17 cellular contexts compared by ENCODE assay signal in the genomic region with DNA sequence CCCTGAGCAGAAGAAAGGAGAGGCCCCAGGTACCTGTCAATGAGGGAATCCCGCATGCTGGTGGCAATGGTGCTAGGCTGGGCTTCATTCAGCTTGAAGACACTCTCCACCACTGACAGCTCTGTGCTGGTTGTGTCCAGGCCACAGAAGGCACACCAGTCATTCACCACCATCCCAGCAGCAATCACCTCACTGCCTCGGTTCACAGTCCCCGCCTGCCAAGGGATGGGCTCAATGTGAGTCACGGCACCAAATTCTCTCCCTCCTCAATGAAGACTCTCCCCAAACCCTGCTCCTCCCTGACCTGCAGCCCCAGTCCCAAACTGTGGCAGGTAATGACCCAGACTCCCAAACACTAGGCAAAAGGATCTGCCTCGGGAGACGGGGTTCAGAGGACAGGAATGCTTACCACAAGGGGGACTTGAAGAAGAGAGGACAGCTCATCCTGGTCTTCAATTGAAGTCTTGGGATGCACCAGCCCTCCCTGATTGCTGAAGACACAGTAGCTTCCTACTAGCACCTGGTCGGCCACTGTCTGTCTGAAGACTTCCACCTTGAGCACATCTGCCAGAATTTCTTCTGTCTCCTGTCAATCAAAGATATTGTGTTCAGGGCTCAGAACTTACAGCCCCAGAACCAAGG. TPM values are rescaled to one million over a fixed set of nuclear protein-coding genes. Genes with fewer than 3 reads are reported as not detected.
DNase-seq lines count a peak whose midpoint lies in the region; ATAC-seq, FAIRE-seq and TF ChIP-seq lines count a peak whose summit lies in the region.
"Had no signal": no experiment of that assay in that cellular context is flagged by ENCODE, and none has a peak within 500 bp of the region (broad histone marks: within the 10 kb centered on the region; RNA-seq: fewer than 3 reads in every experiment).

No MANE protein-coding gene starts in this region.

- H3K27me3 Mint-ChIP-seq in CD4-positive, alpha-beta T cell, result no peaks in the 10 kb centered on the region
- H3K27me3 Mint-ChIP-seq in HFFc6 (ENCODE audit: insufficient read depth) (no peaks in the 10 kb centered on the region; the same call in none of the 2 replicates), natural killer cell (ENCODE audit: low read depth in 2 of 2) (no peaks in the 10 kb centered on the region)

- TF ChIP-seq CTCF in CD4-positive, alpha-beta T cell (IDR thresholded peaks at IDR 0.05), result no peak
- TF ChIP-seq CTCF in HFFc6 (IDR thresholded peaks at IDR 0.05) (0 out of 2 replicates have a peak, but pooled peaks have one; percentile 16), GM12878 (IDR thresholded peaks at IDR 0.05 in 2 of 3, conservative IDR thresholded peaks at IDR 0.05 in 1 of 3; ENCODE audit: control insufficient read depth in 2 of 3, extremely low read depth in 1 of 3, insufficient read depth in 1 of 3, low read depth in 3 of 3, low read length in 3 of 3) (no peak), natural killer cell (IDR thresholded peaks at IDR 0.05) (no peak)

- peaks cover 55% of the 10 kb centered on the region for H3K36me3 Mint-ChIP-seq in CD4-positive, alpha-beta T cell (ENCODE audit: low read depth)
- H3K36me3 Mint-ChIP-seq in HFFc6 (ENCODE audit: low read depth), result peaks cover 45% of the 10 kb centered on the region
- no peaks in the 10 kb centered on the region for H3K36me3 Mint-ChIP-seq in natural killer cell

- SMC1A ChIA-PET in GM12878 (lab: Charles Lee; ENCODE audit: uncharacterized antibody, unreplicated experiment), result interaction anchor here (0.7 kb wide), 1 partner anchor 24 kb away, joined by 3 read pairs; no protein-coding TSS in a partner anchor

- no peak for DNase-seq in CD4-positive, alpha-beta T cell
- DNase-seq in HFFc6 (no peak), GM12878 (ENCODE audit: low read depth, low spot score) (no peak), natural killer cell (no peak), HT-29 (ENCODE audit: low spot score) (no peak), dedifferentiated amniotic fluid mesenchymal stem cell (ENCODE audit: extremely low spot score) (no peak)
- DNase-seq: activated CD4-positive, CD25-positive, alpha-beta regulatory T cell treated with anti-CD3 and anti-CD28 coated beads, Interleukin-2, amount 50 U/mL, for 72 hours; Kasumi-1; NCI-H1930; NCI-H748 treated with DMSO at 0.1 percent for 48 hours had no signal

- in situ Hi-C loops in GM12878 (cut with MboI), result no loop called here

- intact Hi-C loops in CD4-positive, alpha-beta T cell (cut with DNase I, micrococcal nuclease), result loop anchor here in 1 of 2 experiments (5.0 to 10.0 kb wide), 7 partner anchors 132 to 977 kb away; a partner anchor contains a TSS
- intact Hi-C loops in GM12878 (cut with micrococcal nuclease; ENCODE audit: unreplicated experiment), result loop anchor here (5.0 kb wide), 1 partner anchor 452 kb away; a partner anchor contains a TSS
- intact Hi-C loops in natural killer cell (cut with micrococcal nuclease), result no loop called here

- no peak overlapping the region for H3K4me2 ChIP-seq in GM12878 (ENCODE audit: control insufficient read depth, insufficient read depth)

- H3K4me1 ChIP-seq in GM12878 (ENCODE audit: control insufficient read depth, insufficient read depth, low read length), result peaks cover 9% of the 10 kb centered on the region

- H3K4me3 Mint-ChIP-seq in CD4-positive, alpha-beta T cell, result peak overlapping the region; percentile 86
- no peak overlapping the region; the same call in 1 of the 2 replicates for H3K4me3 Mint-ChIP-seq in HFFc6
- peak overlapping the region; percentile 22 for H3K4me3 Mint-ChIP-seq in natural killer cell

- H4K20me1 ChIP-seq in GM12878 (ENCODE audit: control insufficient read depth, insufficient read depth), result peaks cover 6% of the 10 kb centered on the region; the same call in 1 of the 2 replicates

- POLR2A ChIA-PET in CD4-positive, alpha-beta T cell (lab: Charles Lee), result no interaction called here
- POLR2A ChIA-PET in GM12878 (lab: Charles Lee), result interaction anchor here (0.5 kb wide), 1 partner anchor 58 kb away, joined by 4 read pairs; no protein-coding TSS in a partner anchor

- H3K27ac Mint-ChIP-seq in CD4-positive, alpha-beta T cell, result peak overlapping the region; percentile 97
- H3K27ac Mint-ChIP-seq in HFFc6 (peak overlapping the region; percentile 57), natural killer cell (peak overlapping the region; percentile 97 to 100)

- H3K9ac ChIP-seq in GM12878 (ENCODE audit: control insufficient read depth, insufficient read depth, low read length), result no peak overlapping the region

- no TSS peak for BruUV-seq in GM12878 (replicated peaks; lab: Mats Ljungman, UMichigan)

- no peak overlapping the region for H3K4me3 ChIP-seq in GM12878
- H3K4me3 ChIP-seq: SJSA1 had no signal

- no peak for TF ChIP-seq EP300 in GM12878 (IDR thresholded peaks at IDR 0.05; ENCODE audit: borderline replicate concordance in 1 of 2, control insufficient read depth in 1 of 2, low read depth in 2 of 2, low read length in 2 of 2)

- peaks cover 45% of the 10 kb centered on the region for H3K4me1 Mint-ChIP-seq in CD4-positive, alpha-beta T cell (ENCODE audit: low read depth)
- peaks cover 34% of the 10 kb centered on the region for H3K4me1 Mint-ChIP-seq in HFFc6 (ENCODE audit: low read depth)
- H3K4me1 Mint-ChIP-seq in natural killer cell, result peaks cover 19 to 48% of the 10 kb centered on the region in 2 donors

- H3K36me3 ChIP-seq in GM12878 (ENCODE audit: control insufficient read depth in 2 of 2, insufficient read depth in 2 of 2, low read length in 1 of 2), result peaks cover 11 to 25% of the 10 kb centered on the region in 2 experiments

- FAIRE-seq in GM12878 (lab: Jason Lieb, UNC), result no peak
- FAIRE-seq: kidney had no signal

- H3K27ac ChIP-seq in CD4-positive, alpha-beta T cell (ENCODE audit: low read depth, low read length), result no peak overlapping the region
- no peak overlapping the region for H3K27ac ChIP-seq in GM12878 (ENCODE audit: control insufficient read depth, insufficient read depth)
- H3K27ac ChIP-seq: SJSA1 had no signal

- TF ChIP-seq POLR2A in GM12878 (IDR thresholded peaks at IDR 0.05; ENCODE audit: low read depth, low read length), result no peak

- peaks cover 34% of the 10 kb centered on the region for H3K79me2 ChIP-seq in GM12878 (ENCODE audit: control insufficient read depth, insufficient read depth, low read length)

- no peaks in the 10 kb centered on the region for H3K27me3 ChIP-seq in CD4-positive, alpha-beta T cell (ENCODE audit: control insufficient read depth, insufficient read depth, low read length)
- no peaks in the 10 kb centered on the region for H3K27me3 ChIP-seq in GM12878 (replicated peaks in 1 of 2; ENCODE audit: control insufficient read depth in 2 of 2, insufficient read depth in 2 of 2, low read length in 1 of 2)
- H3K27me3 ChIP-seq: SJSA1 had no signal

- CTCF ChIA-PET in CD4-positive, alpha-beta T cell (lab: Charles Lee), result interaction anchor here (1.0 kb wide), 1 partner anchor 24 kb away, joined by 3 read pairs; no protein-coding TSS in a partner anchor
- CTCF ChIA-PET in GM12878 (lab: Yijun Ruan, JAX), result no interaction called here

- 86% methylated on average over 7 of the region's 7 CpGs for WGBS in GM12878 (ENCODE audit: insufficient coverage, insufficient replicate concordance, low lambda C conversion rate, missing lambda C conversion rate)

- no peak for TF ChIP-seq RAD21 in GM12878 (IDR thresholded peaks at IDR 0.05; ENCODE audit: insufficient read depth, low read depth, low read length)

- no peaks in the 10 kb centered on the region for H3K9me3 ChIP-seq in CD4-positive, alpha-beta T cell (ENCODE audit: control insufficient read depth, low read length)
- no peaks in the 10 kb centered on the region for H3K9me3 ChIP-seq in GM12878 (replicated peaks; ENCODE audit: control insufficient read depth, insufficient read depth, low read length)
- H3K9me3 ChIP-seq: SJSA1 had no signal

- H3K9me3 Mint-ChIP-seq in CD4-positive, alpha-beta T cell, result no peaks in the 10 kb centered on the region
- H3K9me3 Mint-ChIP-seq in HFFc6 (no peaks in the 10 kb centered on the region), natural killer cell (no peaks in the 10 kb centered on the region)

- ATAC-seq in CD4-positive, alpha-beta T cell (ENCODE audit: poor library complexity), result no peak
- no peak for ATAC-seq in GM12878
- no peak for ATAC-seq in natural killer cell
- no peak for ATAC-seq in HG02642 (IDR thresholded peaks at IDR 0.05; ENCODE audit: poor library complexity, unreplicated experiment)
- ATAC-seq in HG03520 (IDR thresholded peaks at IDR 0.05; ENCODE audit: unreplicated experiment), result no peak
- ATAC-seq: sciatic nerve had no signal

- RAD21 ChIA-PET in GM12878 (lab: Charles Lee; ENCODE audit: unreplicated experiment), result interaction anchor here (0.8 kb wide), 1 partner anchor 135 kb away, joined by 3 read pairs; no protein-coding TSS in a partner anchor

- H2AFZ ChIP-seq in GM12878 (ENCODE audit: control insufficient read depth, low read depth, low read length), result no peak overlapping the region

RNA-seq across cellular contexts. Expression of a gene that starts 1.7 kb away (rescaled TPM):
- total RNA-seq in CD4-positive, alpha-beta T cell, result 10 to 100 TPM; 71.8 to 74.8 TPM
- 100 to 1,000 TPM in 4 of 6 experiments, 10 to 100 TPM in 2; 91.7 to 117 (median 105) TPM for total RNA-seq in HFFc6 (2021; fragmentation: NEBNext Ultra II Directional; extraction: Animal tissue kit (Norgen Biotek cat#: 25700))
- 68.0 and 70.0 TPM in 2 replicates for total RNA-seq in GM12878 (2013; cell fraction: nucleolus; rRNA removed)
- 9.6 and 10.7 TPM in 2 replicates for total RNA-seq in GM12878 (2014; rRNA removed)
- total RNA-seq in GM12878 (2014; rRNA removed; fragmentation: Illumina TruSeq; extraction: Trizol), result 6.2 and 7.1 TPM in 2 replicates
- 30.9 and 31.4 TPM in 2 replicates for total RNA-seq in GM12878 (2021)
- 9.2 TPM for polyA plus RNA-seq in GM12878 (2011; ENCODE audit: low read depth)
- polyA plus RNA-seq in GM12878 (2011; rRNA removed), result 9.6 and 12.3 TPM in 2 replicates
- 16.2 and 16.5 TPM in 2 replicates for polyA plus RNA-seq in GM12878 (2011; cell fraction: cytosol; rRNA removed)
- polyA plus RNA-seq in GM12878 (2011; cell fraction: nucleus; rRNA removed), result 31.7 and 36.4 TPM in 2 replicates
- polyA plus RNA-seq in GM12878 (2012), result 31.3 and 32.3 TPM in 2 replicates
- polyA plus RNA-seq in GM12878 (2014; fragmentation: Illumina TruSeq; extraction: Trizol), result 3.4 and 9.1 TPM in 2 replicates
- 1 to 10 TPM; 2.0 to 3.6 TPM for polyA plus RNA-seq in GM12878 (2014; fragmentation: Nextera tagmentation; extraction: Ambion mirVana)
- polyA plus RNA-seq in GM12878 (2014; rRNA removed), result 25.8 and 27.9 TPM in 2 replicates
- 10 to 100 TPM; 18.3 to 20.0 TPM for polyA plus RNA-seq in GM12878 (2016; fragmentation: Nextera tagmentation; extraction: Ambion mirVana)
- 10.9 and 26.3 TPM in 2 replicates for polyA minus RNA-seq in GM12878 (2011; rRNA and poly(A)+ RNA removed)
- polyA minus RNA-seq in GM12878 (2011; cell fraction: cytosol; rRNA and poly(A)+ RNA removed), result 12.2 and 16.9 TPM in 2 replicates
- polyA minus RNA-seq in GM12878 (2011; cell fraction: nucleus; rRNA and poly(A)+ RNA removed), result 35.1 and 46.4 TPM in 2 replicates
- 10 to 100 TPM; 76.5 to 92.7 (median 86.6) TPM for total RNA-seq in natural killer cell
- total RNA-seq in HT-29 (2014; rRNA removed; shearing (Covaris generic)), result 31.6 and 40.1 TPM in 2 replicates

RNA-seq across cellular contexts. Expression of a gene that starts 4.9 kb away (rescaled TPM):
- 10 to 100 TPM; 24.9 to 25.8 TPM for total RNA-seq in CD4-positive, alpha-beta T cell
- 100 to 1,000 TPM; 176 to 194 (median 185) TPM for total RNA-seq in HFFc6 (2021; fragmentation: NEBNext Ultra II Directional; extraction: Animal tissue kit (Norgen Biotek cat#: 25700))
- 28.7 and 28.9 TPM in 2 replicates for total RNA-seq in GM12878 (2013; cell fraction: nucleolus; rRNA removed)
- total RNA-seq in GM12878 (2014; rRNA removed) (189 and 194 TPM in 2 replicates), GM12878 (2014; rRNA removed; fragmentation: Illumina TruSeq; extraction: Trizol) (120 and 127 TPM in 2 replicates), GM12878 (2021) (163 and 168 TPM in 2 replicates), natural killer cell (10 to 100 TPM; 73.9 to 81.4 (median 79.0) TPM)
- 83.6 TPM for polyA plus RNA-seq in GM12878 (2011; ENCODE audit: low read depth)
- polyA plus RNA-seq in GM12878 (2011; rRNA removed) (91.4 and 179 TPM in 2 replicates), GM12878 (2014; fragmentation: Illumina TruSeq; extraction: Trizol) (88.4 and 164 TPM in 2 replicates), GM12878 (2014; fragmentation: Nextera tagmentation; extraction: Ambion mirVana) (100 to 1,000 TPM; 405 to 607 TPM), GM12878 (2014; rRNA removed) (204 and 214 TPM in 2 replicates), GM12878 (2016; fragmentation: Nextera tagmentation; extraction: Ambion mirVana) (100 to 1,000 TPM; 256 to 277 TPM)
- 259 and 394 TPM in 2 replicates for polyA plus RNA-seq in GM12878 (2011; cell fraction: cytosol; rRNA removed)
- polyA plus RNA-seq in GM12878 (2011; cell fraction: nucleus; rRNA removed), result 240 and 253 TPM in 2 replicates
- 92.0 and 97.7 TPM in 2 replicates for polyA plus RNA-seq in GM12878 (2012)
- 121 and 171 TPM in 2 replicates for polyA minus RNA-seq in GM12878 (2011; rRNA and poly(A)+ RNA removed)
- polyA minus RNA-seq in GM12878 (2011; cell fraction: cytosol; rRNA and poly(A)+ RNA removed), result 35.1 and 47.9 TPM in 2 replicates
- polyA minus RNA-seq in GM12878 (2011; cell fraction: nucleus; rRNA and poly(A)+ RNA removed), result 25.6 and 46.9 TPM in 2 replicates
- 508 and 511 TPM in 2 replicates for total RNA-seq in HT-29 (2014; rRNA removed; shearing (Covaris generic))

RNA-seq across cellular contexts. Expression of a gene that starts 12.6 kb away (rescaled TPM):
- total RNA-seq in CD4-positive, alpha-beta T cell, result not detected
- not detected for total RNA-seq in HFFc6 (2021; fragmentation: NEBNext Ultra II Directional; extraction: Animal tissue kit (Norgen Biotek cat#: 25700))
- total RNA-seq in GM12878 (2013; cell fraction: nucleolus; rRNA removed), result not detected in 2 replicates
- total RNA-seq in GM12878 (2014; rRNA removed) (not detected in 2 replicates), GM12878 (2014; rRNA removed; fragmentation: Illumina TruSeq; extraction: Trizol) (not detected in 2 replicates), GM12878 (2021) (not detected in 2 replicates), natural killer cell (not detected)
- polyA plus RNA-seq in GM12878 (2011; ENCODE audit: low read depth), result not detected
- polyA plus RNA-seq in GM12878 (2011; rRNA removed) (not detected in 2 replicates), GM12878 (2014; fragmentation: Illumina TruSeq; extraction: Trizol) (not detected in 2 replicates), GM12878 (2014; fragmentation: Nextera tagmentation; extraction: Ambion mirVana) (not detected), GM12878 (2014; rRNA removed) (not detected in 2 replicates), GM12878 (2016; fragmentation: Nextera tagmentation; extraction: Ambion mirVana) (not detected)
- polyA plus RNA-seq in GM12878 (2011; cell fraction: cytosol; rRNA removed), result not detected in 2 replicates
- not detected in 2 replicates for polyA plus RNA-seq in GM12878 (2011; cell fraction: nucleus; rRNA removed)
- 0.05 TPM in 1 of 2 replicates, not detected in the other for polyA plus RNA-seq in GM12878 (2012)
- not detected in 2 replicates for polyA minus RNA-seq in GM12878 (2011; rRNA and poly(A)+ RNA removed)
- not detected in 2 replicates for polyA minus RNA-seq in GM12878 (2011; cell fraction: cytosol; rRNA and poly(A)+ RNA removed)
- polyA minus RNA-seq in GM12878 (2011; cell fraction: nucleus; rRNA and poly(A)+ RNA removed), result not detected in 2 replicates
- total RNA-seq in HT-29 (2014; rRNA removed; shearing (Covaris generic)), result 0.37 and 0.81 TPM in 2 replicates
- total RNA-seq: kidney, mucosa of gallbladder, sciatic nerve, SJSA1, temporal lobe had no signal

RNA-seq across cellular contexts. Expression of a gene that starts 53.2 kb away (rescaled TPM):
- not detected for total RNA-seq in CD4-positive, alpha-beta T cell
- 1 to 10 TPM in 1 of 6 experiments, under 1 TPM in 5; 0.48 to 1.2 (median 0.65) TPM for total RNA-seq in HFFc6 (2021; fragmentation: NEBNext Ultra II Directional; extraction: Animal tissue kit (Norgen Biotek cat#: 25700))
- total RNA-seq in GM12878 (2013; cell fraction: nucleolus; rRNA removed), result not detected in 2 replicates
- total RNA-seq in GM12878 (2014; rRNA removed) (not detected in 2 replicates), GM12878 (2014; rRNA removed; fragmentation: Illumina TruSeq; extraction: Trizol) (not detected in 2 replicates), GM12878 (2021) (not detected in 2 replicates), natural killer cell (under 1 TPM; 0.14 to 0.18 (median 0.16) TPM)
- 0.12 TPM for polyA plus RNA-seq in GM12878 (2011; ENCODE audit: low read depth)
- polyA plus RNA-seq in GM12878 (2011; rRNA removed) (0.01 TPM in 1 of 2 replicates, not detected in the other), GM12878 (2014; fragmentation: Illumina TruSeq; extraction: Trizol) (0.01 TPM in 1 of 2 replicates, not detected in the other), GM12878 (2014; fragmentation: Nextera tagmentation; extraction: Ambion mirVana) (under 1 TPM; 0.02 to 0.04 TPM), GM12878 (2014; rRNA removed) (0.03 TPM in 1 of 2 replicates, not detected in the other), GM12878 (2016; fragmentation: Nextera tagmentation; extraction: Ambion mirVana) (under 1 TPM; 0.06 to 0.11 TPM)
- polyA plus RNA-seq in GM12878 (2011; cell fraction: cytosol; rRNA removed), result not detected in 2 replicates
- polyA plus RNA-seq in GM12878 (2011; cell fraction: nucleus; rRNA removed), result not detected in 2 replicates
- polyA plus RNA-seq in GM12878 (2012), result 0.21 and 0.27 TPM in 2 replicates
- polyA minus RNA-seq in GM12878 (2011; rRNA and poly(A)+ RNA removed), result not detected in 2 replicates
- polyA minus RNA-seq in GM12878 (2011; cell fraction: cytosol; rRNA and poly(A)+ RNA removed), result not detected in 2 replicates
- polyA minus RNA-seq in GM12878 (2011; cell fraction: nucleus; rRNA and poly(A)+ RNA removed), result not detected in 2 replicates
- total RNA-seq in HT-29 (2014; rRNA removed; shearing (Covaris generic)), result 5.7 and 6.3 TPM in 2 replicates
